ENCODE assay signal across 10 cellular contexts in the genomic region with DNA sequence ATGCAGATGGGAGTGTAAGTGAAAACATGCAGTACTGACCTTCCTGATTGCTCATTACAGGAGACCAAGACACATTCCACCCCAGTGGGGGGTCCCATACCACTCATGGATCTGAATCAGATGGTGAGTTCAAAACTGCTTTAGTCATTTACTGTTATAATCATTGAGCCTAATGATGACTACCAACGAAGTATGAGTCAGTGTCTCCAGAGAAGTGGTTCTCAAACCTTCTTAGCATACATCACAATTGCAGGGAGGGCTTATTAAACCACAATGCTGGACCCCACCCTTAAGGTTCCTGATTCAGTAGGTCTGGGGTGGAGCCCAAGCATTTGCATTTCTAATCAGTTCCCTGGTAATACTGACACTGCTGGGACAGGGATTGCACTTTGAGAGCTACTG.
DNase-seq lines count a peak whose midpoint lies in the region; ATAC-seq and TF ChIP-seq lines count a peak whose summit lies in the region.
"Had no signal": no experiment of that assay in that cellular context is flagged by ENCODE, and none has a peak within 500 bp of the region (broad histone marks: within the 10 kb centered on the region; RNA-seq: fewer than 3 reads in every experiment).

No MANE protein-coding gene starts in this region.

- peak overlapping the region; percentile 82 for H3K27ac Mint-ChIP-seq in MCF 10A (ENCODE audit: low read depth, unreplicated experiment)
- peak overlapping the region; percentile 46 for H3K27ac Mint-ChIP-seq in activated naive CD4-positive, alpha-beta T cell treated with anti-CD3 and anti-CD28 coated beads, Interleukin-2, amount 10 ng/mL, durations not matched to agents 7 days and 5 days
- H3K27ac Mint-ChIP-seq: activated T-helper 1 cell treated with anti-CD3 and anti-CD28 coated beads, Interleukin-12 subunit alpha, Interleukin-12 subunit beta, Interleukin-2, Interleukin-4 antibody, amounts not matched to agents 30 ng/mL and 10 ng/mL and 1 ng/mL, durations not matched to agents 14 hours and 24 hours and 36 hours had no signal

- no peaks in the 10 kb centered on the region for H3K27me3 Mint-ChIP-seq in MCF 10A (ENCODE audit: insufficient read depth, unreplicated experiment)
- H3K27me3 Mint-ChIP-seq in activated naive CD4-positive, alpha-beta T cell treated with anti-CD3 and anti-CD28 coated beads, Interleukin-2, amount 10 ng/mL, durations not matched to agents 7 days and 5 days, result no peaks in the 10 kb centered on the region

- POLR2A ChIA-PET in MCF 10A (lab: Yijun Ruan, JAX), result interaction anchor here (1.1 kb wide), 2 partner anchors 9 to 15 kb away, joined by 3 to 4 read pairs; no protein-coding TSS in a partner anchor

- H3K27me3 ChIP-seq in breast epithelium (no peaks in the 10 kb centered on the region), kidney epithelial cell (ENCODE audit: control insufficient read depth, insufficient read depth, low read length) (no peaks in the 10 kb centered on the region)
- H3K27me3 ChIP-seq: right atrium auricular region had no signal

- peaks cover 27% of the 10 kb centered on the region for H3K4me1 Mint-ChIP-seq in MCF 10A (ENCODE audit: insufficient read depth, unreplicated experiment)
- peaks cover 50% of the 10 kb centered on the region for H3K4me1 Mint-ChIP-seq in activated naive CD4-positive, alpha-beta T cell treated with anti-CD3 and anti-CD28 coated beads, Interleukin-2, amount 10 ng/mL, durations not matched to agents 7 days and 5 days

- H3K4me3 ChIP-seq in breast epithelium, result no peak overlapping the region
- no peak overlapping the region for H3K4me3 ChIP-seq in kidney epithelial cell (ENCODE audit: low read depth, low read length)
- H3K4me3 ChIP-seq: right atrium auricular region had no signal

- peaks cover 0 to 7% of the 10 kb centered on the region in 2 donors for H3K4me1 ChIP-seq in breast epithelium
- H3K4me1 ChIP-seq: right atrium auricular region had no signal

- H3K27ac ChIP-seq in breast epithelium (no peak overlapping the region), caudate nucleus (ENCODE audit: low read depth, low read length) (no peak overlapping the region)
- H3K27ac ChIP-seq: right atrium auricular region had no signal

- H3K4me3 Mint-ChIP-seq in MCF 10A (ENCODE audit: unreplicated experiment), result no peak overlapping the region
- no peak overlapping the region for H3K4me3 Mint-ChIP-seq in activated naive CD4-positive, alpha-beta T cell treated with anti-CD3 and anti-CD28 coated beads, Interleukin-2, amount 10 ng/mL, durations not matched to agents 7 days and 5 days
- H3K4me3 Mint-ChIP-seq: activated T-helper 1 cell treated with anti-CD3 and anti-CD28 coated beads, Interleukin-12 subunit alpha, Interleukin-12 subunit beta, Interleukin-2, Interleukin-4 antibody, amounts not matched to agents 30 ng/mL and 10 ng/mL and 1 ng/mL, durations not matched to agents 14 hours and 24 hours and 36 hours had no signal

- DNase-seq in MCF 10A (ENCODE audit: unreplicated experiment), result peak; percentile 71
- no peak for DNase-seq in breast epithelium (ENCODE audit: low spot score in 2 of 2)
- DNase-seq in activated naive CD4-positive, alpha-beta T cell treated with anti-CD3 and anti-CD28 coated beads, Interleukin-2, amount 10 ng/mL, durations not matched to agents 7 days and 5 days, result no peak
- DNase-seq in kidney epithelial cell (ENCODE audit: low read depth), result peak; percentile 96
- DNase-seq in globus pallidus (ENCODE audit: low spot score), result no peak
- no peak for DNase-seq in caudate nucleus (lab: John Stamatoyannopoulos, UW)

- no peaks in the 10 kb centered on the region for H3K9me3 ChIP-seq in breast epithelium

- peaks cover 69% of the 10 kb centered on the region for H3K36me3 Mint-ChIP-seq in MCF 10A (ENCODE audit: insufficient read depth, unreplicated experiment)
- peaks cover 90% of the 10 kb centered on the region for H3K36me3 Mint-ChIP-seq in activated naive CD4-positive, alpha-beta T cell treated with anti-CD3 and anti-CD28 coated beads, Interleukin-2, amount 10 ng/mL, durations not matched to agents 7 days and 5 days

- BruUV-seq in MCF 10A (replicated peaks; lab: Mats Ljungman, UMichigan), result no TSS peak

- TF ChIP-seq POLR2A in breast epithelium (IDR thresholded peaks at IDR 0.05), result no peak

- intact Hi-C loops in MCF 10A (cut with micrococcal nuclease) (loop anchor here (2.0 to 5.0 kb wide), 2 partner anchors 76 to 153 kb away; a partner anchor contains a TSS), breast epithelium (cut with DNase I; ENCODE audit: low total_unique reads) (no loop called here)

- ATAC-seq in GM19035 (IDR thresholded peaks at IDR 0.05; ENCODE audit: unreplicated experiment) (no peak), HG02678 (IDR thresholded peaks at IDR 0.05; ENCODE audit: unreplicated experiment) (no peak)

- CTCF ChIA-PET in MCF 10A (lab: Yijun Ruan, JAX), result interaction anchor here (0.7 to 1.2 kb wide), 3 partner anchors 20 to 152 kb away, joined by 3 to 6 read pairs (median 4); no protein-coding TSS in a partner anchor
- CTCF ChIA-PET in activated naive CD4-positive, alpha-beta T cell treated with anti-CD3 and anti-CD28 coated beads, Interleukin-2, amount 10 ng/mL, durations not matched to agents 7 days and 5 days (lab: Charles Lee), result no interaction called here

- TF ChIP-seq CTCF in MCF 10A (IDR thresholded peaks at IDR 0.05; ENCODE audit: unreplicated experiment), result no peak
- no peak for TF ChIP-seq CTCF in breast epithelium (IDR thresholded peaks at IDR 0.05)
- TF ChIP-seq CTCF in kidney epithelial cell (IDR thresholded peaks at IDR 0.05; ENCODE audit: insufficient read depth, low read length, poor library complexity, severe bottlenecking), result no peak

- H3K9me3 Mint-ChIP-seq in MCF 10A (ENCODE audit: unreplicated experiment), result no peaks in the 10 kb centered on the region
- H3K9me3 Mint-ChIP-seq in activated naive CD4-positive, alpha-beta T cell treated with anti-CD3 and anti-CD28 coated beads, Interleukin-2, amount 10 ng/mL, durations not matched to agents 7 days and 5 days, result peaks cover 9% of the 10 kb centered on the region

- H3K36me3 ChIP-seq in breast epithelium (no peaks in the 10 kb centered on the region), kidney epithelial cell (ENCODE audit: control insufficient read depth, insufficient read depth, low read length) (no peaks in the 10 kb centered on the region)

Comparison
In these comparisons a context has a peak if more than half of its experiments do, and no peak if none do; other contexts are left out.
1. DNase-seq: peak in MCF 10A (single experiment) and kidney epithelial cell (single experiment); none in breast epithelium (0 of 2), activated naive CD4-positive, alpha-beta T cell treated with anti-CD3 and anti-CD28 coated beads, Interleukin-2, amount 10 ng/mL, durations not matched to agents 7 days and 5 days (single experiment), globus pallidus (single experiment) and caudate nucleus (0 of 61).